ENCODE assay signal across 8 cellular contexts in genomic region chr12:122980192-122981035, GRCh38. TPM values are rescaled to one million over a fixed set of nuclear protein-coding genes. Genes with fewer than 3 reads are reported as not detected.
DNase-seq lines count a peak whose midpoint lies in the region; ATAC-seq and TF ChIP-seq lines count a peak whose summit lies in the region.

Gene ARL6IP4 (plus strand): TSS chr12:122980681. CDS start chr12:122981140, 459 bp downstream.

- H3K9me3 Mint-ChIP-seq in CD4-positive, alpha-beta T cell: no peaks in the 10 kb centered on the region
- no peaks in the 10 kb centered on the region for H3K9me3 Mint-ChIP-seq in activated naive CD4-positive, alpha-beta T cell treated with anti-CD3 and anti-CD28 coated beads, Interleukin-2, amount 10 ng/mL, durations not matched to agents 7 days and 5 days

- H3K9me3 ChIP-seq in CD4-positive, alpha-beta T cell (ENCODE audit: control insufficient read depth, low read length): no peaks in the 10 kb centered on the region
- no peaks in the 10 kb centered on the region for H3K9me3 ChIP-seq in thoracic aorta

- intact Hi-C loops in CD4-positive, alpha-beta T cell (cut with DNase I, micrococcal nuclease): no loop called here

- H3K27ac ChIP-seq in CD4-positive, alpha-beta T cell (ENCODE audit: low read depth, low read length): peak within 1 kb of the TSS; percentile 68
- H3K27ac ChIP-seq in thoracic aorta: peak within 1 kb of the TSS; percentile 82 to 89

- peak within 1 kb of the TSS; percentile 92 for H3K27ac Mint-ChIP-seq in CD4-positive, alpha-beta T cell
- peak within 1 kb of the TSS; percentile 91 for H3K27ac Mint-ChIP-seq in activated naive CD4-positive, alpha-beta T cell treated with anti-CD3 and anti-CD28 coated beads, Interleukin-2, amount 10 ng/mL, durations not matched to agents 7 days and 5 days

- DNase-seq in CD4-positive, alpha-beta T cell: peak; percentile 33 to 72 (median 56)
- DNase-seq in HT1080 (ENCODE audit: low read depth): peak; percentile 65
- DNase-seq in SIG-M5 (lab: John Stamatoyannopoulos, UW): peak; percentile 19
- peak; percentile 75 for DNase-seq in activated naive CD4-positive, alpha-beta T cell treated with anti-CD3 and anti-CD28 coated beads, Interleukin-2, amount 10 ng/mL, durations not matched to agents 7 days and 5 days
- peak; percentile 78 for DNase-seq in germinal center (ENCODE audit: low spot score)
- peak in 43 of 56 donors; percentile 27 to 77 (median 54) for DNase-seq in nucleus accumbens (lab: John Stamatoyannopoulos, UW)
- no peak for DNase-seq in thoracic aorta (ENCODE audit: low spot score)

- H3K4me3 ChIP-seq in thoracic aorta: peak within 1 kb of the TSS; percentile 93

- ATAC-seq in CD4-positive, alpha-beta T cell (ENCODE audit: poor library complexity): peak; percentile 75
- ATAC-seq in GM19324 (IDR thresholded peaks at IDR 0.05; ENCODE audit: low FRiP score, unreplicated experiment) (peak; percentile 69), thoracic aorta (ENCODE audit: insufficient number of reproducible peaks, low FRiP score, low read depth) (no peak)

- H3K27me3 ChIP-seq in CD4-positive, alpha-beta T cell (ENCODE audit: control insufficient read depth, insufficient read depth, low read length): no peaks in the 10 kb centered on the region
- no peaks in the 10 kb centered on the region for H3K27me3 ChIP-seq in thoracic aorta (replicated peaks; ENCODE audit: insufficient read depth)

- TF ChIP-seq CTCF in CD4-positive, alpha-beta T cell (IDR thresholded peaks at IDR 0.05): no peak
- no peak for TF ChIP-seq CTCF in thoracic aorta (IDR thresholded peaks at IDR 0.05)

- H3K4me3 Mint-ChIP-seq in CD4-positive, alpha-beta T cell: peak within 1 kb of the TSS; percentile 94
- H3K4me3 Mint-ChIP-seq in activated naive CD4-positive, alpha-beta T cell treated with anti-CD3 and anti-CD28 coated beads, Interleukin-2, amount 10 ng/mL, durations not matched to agents 7 days and 5 days: peak within 1 kb of the TSS; percentile 90

- POLR2A ChIA-PET in CD4-positive, alpha-beta T cell (lab: Charles Lee): interaction anchor here (0.6 to 2.0 kb wide), 5 partner anchors 14 to 590 kb away, joined by 3 to 9 read pairs (median 5); partner anchors contain the start of genes ABCB9, MPHOSPH9 and MTRFR

- H3K36me3 Mint-ChIP-seq in CD4-positive, alpha-beta T cell (ENCODE audit: low read depth): peaks cover 34% of the 10 kb centered on the region
- peaks cover 27% of the 10 kb centered on the region for H3K36me3 Mint-ChIP-seq in activated naive CD4-positive, alpha-beta T cell treated with anti-CD3 and anti-CD28 coated beads, Interleukin-2, amount 10 ng/mL, durations not matched to agents 7 days and 5 days

- CTCF ChIA-PET in CD4-positive, alpha-beta T cell (lab: Charles Lee): interaction anchor here (0.9 kb wide), 1 partner anchor 63 kb away, joined by 3 read pairs; no protein-coding TSS in a partner anchor
- CTCF ChIA-PET in activated naive CD4-positive, alpha-beta T cell treated with anti-CD3 and anti-CD28 coated beads, Interleukin-2, amount 10 ng/mL, durations not matched to agents 7 days and 5 days (lab: Charles Lee): interaction anchor here (0.9 to 1.0 kb wide), 2 partner anchors 115 to 255 kb away, joined by 3 read pairs; no protein-coding TSS in a partner anchor

- peaks cover 52 to 91% of the 10 kb centered on the region in 2 donors for H3K4me1 ChIP-seq in thoracic aorta (ENCODE audit: control insufficient read depth in 1 of 2, low read depth in 2 of 2)

- no peaks in the 10 kb centered on the region for H3K27me3 Mint-ChIP-seq in CD4-positive, alpha-beta T cell
- H3K27me3 Mint-ChIP-seq in activated naive CD4-positive, alpha-beta T cell treated with anti-CD3 and anti-CD28 coated beads, Interleukin-2, amount 10 ng/mL, durations not matched to agents 7 days and 5 days: no peaks in the 10 kb centered on the region

- no peaks in the 10 kb centered on the region for H3K36me3 ChIP-seq in thoracic aorta

- peaks cover 56% of the 10 kb centered on the region for H3K4me1 Mint-ChIP-seq in CD4-positive, alpha-beta T cell (ENCODE audit: low read depth)
- peaks cover 75% of the 10 kb centered on the region for H3K4me1 Mint-ChIP-seq in activated naive CD4-positive, alpha-beta T cell treated with anti-CD3 and anti-CD28 coated beads, Interleukin-2, amount 10 ng/mL, durations not matched to agents 7 days and 5 days

RNA-seq across cellular contexts. Expression of gene ARL6IP4, which starts in this region (rescaled TPM):
- total RNA-seq in CD4-positive, alpha-beta T cell: 100 to 1,000 TPM; 140 to 142 TPM
- 237 and 253 TPM in 2 replicates for total RNA-seq in HT1080 (2014; rRNA removed; shearing (Covaris generic))
- polyA plus RNA-seq in HT1080 (2015; cell fraction: cytosol; rRNA removed): 189 and 217 TPM in 2 replicates
- polyA plus RNA-seq in HT1080 (2015; cell fraction: nucleus; rRNA removed): 140 and 151 TPM in 2 replicates
- 100 to 1,000 TPM; 173 to 228 TPM for total RNA-seq in thoracic aorta
